ENCODE assay signal across 21 cellular contexts in genomic region chr6:149380523-149380922, GRCh38. TPM values are rescaled to one million over a fixed set of nuclear protein-coding genes. Genes with fewer than 3 reads are reported as not detected.
A peak's percentile ranks its signal among the peaks of the same experiment; 100 is the strongest.
DNase-seq lines count a peak whose midpoint lies in the region; ATAC-seq, FAIRE-seq and TF ChIP-seq lines count a peak whose summit lies in the region.
"Had no signal": no experiment of that assay in that cellular context is flagged by ENCODE, and none has a peak within 500 bp of the region (broad histone marks: within the 10 kb centered on the region; RNA-seq: fewer than 3 reads in every experiment).

No MANE protein-coding gene starts in this region.

- H2BK120ac ChIP-seq in IMR-90 (ENCODE audit: low read depth, low read length), result no peak overlapping the region

- peak; percentile 93 for ATAC-seq in activated CD8-positive, alpha-beta T cell treated with anti-CD3 and anti-CD28 coated beads for 36 hours
- no peak for ATAC-seq in activated CD8-positive, alpha-beta T cell treated with anti-CD3 and anti-CD28 coated beads, Interleukin-2, amount 10 ng/mL, durations not matched to agents 7 days and 5 days
- no peak for ATAC-seq in CD4-positive, CD25-positive, alpha-beta regulatory T cell (ENCODE audit: low read depth in 2 of 2)
- ATAC-seq in IMR-90 (ENCODE audit: low read depth) (no peak), GM18909 (IDR thresholded peaks at IDR 0.05; ENCODE audit: poor library complexity, unreplicated experiment) (no peak)

- peaks cover 74% of the 10 kb centered on the region for H3K36me3 ChIP-seq in CD4-positive, CD25-positive, alpha-beta regulatory T cell (ENCODE audit: control insufficient read depth, insufficient read depth, low read length)
- H3K36me3 ChIP-seq in IMR-90 (ENCODE audit: control insufficient read depth, insufficient read depth, low read length) (peaks cover 29% of the 10 kb centered on the region), small intestine (ENCODE audit: control insufficient read depth in 2 of 2, insufficient read depth in 2 of 2, low read length in 2 of 2) (peaks cover 14 to 18% of the 10 kb centered on the region in 2 donors)

- H3K56ac ChIP-seq in IMR-90 (ENCODE audit: extremely low read depth, insufficient read depth, low read length), result no peak overlapping the region

- no peak overlapping the region for H3K23ac ChIP-seq in IMR-90 (ENCODE audit: low read depth, low read length)

- peak overlapping the region; percentile 10 for H3K27ac ChIP-seq in CD4-positive, CD25-positive, alpha-beta regulatory T cell (ENCODE audit: insufficient read depth, low read length, poor library complexity, severe bottlenecking)
- H3K27ac ChIP-seq in IMR-90 (ENCODE audit: insufficient read depth, low read length) (no peak overlapping the region), small intestine (ENCODE audit: low read depth in 1 of 2, low read length in 1 of 2) (no peak overlapping the region)

- no peak overlapping the region for H4K8ac ChIP-seq in IMR-90 (ENCODE audit: low read depth in 2 of 2, low read length in 2 of 2)

- H4K5ac ChIP-seq in IMR-90 (ENCODE audit: low read depth, low read length), result no peak overlapping the region

- H3K4me2 ChIP-seq in IMR-90 (ENCODE audit: low read depth, low read length), result no peak overlapping the region

- H4K91ac ChIP-seq in IMR-90 (ENCODE audit: insufficient read depth, low read depth, low read length), result no peak overlapping the region

- no peak overlapping the region for H2AK5ac ChIP-seq in IMR-90 (ENCODE audit: low read depth, low read length)

- no peak overlapping the region for H2BK15ac ChIP-seq in IMR-90 (ENCODE audit: low read depth, low read length)

- intact Hi-C loops in activated CD8-positive, alpha-beta T cell treated with anti-CD3 and anti-CD28 coated beads for 36 hours (cut with micrococcal nuclease), result no loop called here
- intact Hi-C loops in IMR-90 (cut with micrococcal nuclease), result no loop called here

- DNase-seq in activated CD8-positive, alpha-beta T cell treated with anti-CD3 and anti-CD28 coated beads for 36 hours, result no peak
- DNase-seq in activated CD8-positive, alpha-beta T cell treated with anti-CD3 and anti-CD28 coated beads, Interleukin-2, amount 10 ng/mL, durations not matched to agents 7 days and 5 days, result no peak
- no peak for DNase-seq in CD4-positive, CD25-positive, alpha-beta regulatory T cell
- DNase-seq in IMR-90 (peak; percentile 27), epithelial cell of esophagus (ENCODE audit: low read depth) (peak; percentile 33), small intestine (no peak)
- no peak for DNase-seq in NK-92 treated with Interleukin-12 subunit alpha and Interleukin-12 subunit beta, amount 100 ng/mL, for 24 hours (lab: John Stamatoyannopoulos, UW)
- DNase-seq: BE2C; Caco-2; CD4-positive, alpha-beta T cell; GDM1; KBM-7; NCI-H1105; NCI-H1694; NCI-H2081 treated with DMSO at 0.1 percent for 48 hours; NCI-H446 treated with DMSO at 0.1 percent for 48 hours; Right ventricle myocardium superior had no signal

- no peak overlapping the region for H3K4me3 Mint-ChIP-seq in activated CD8-positive, alpha-beta T cell treated with anti-CD3 and anti-CD28 coated beads for 36 hours
- no peak overlapping the region for H3K4me3 Mint-ChIP-seq in activated CD8-positive, alpha-beta T cell treated with anti-CD3 and anti-CD28 coated beads, Interleukin-2, amount 10 ng/mL, durations not matched to agents 7 days and 5 days
- no peak overlapping the region for H3K4me3 Mint-ChIP-seq in CD4-positive, CD25-positive, alpha-beta regulatory T cell
- H3K4me3 Mint-ChIP-seq: CD4-positive, alpha-beta T cell had no signal

- peaks cover 2% of the 10 kb centered on the region for H3K9me3 Mint-ChIP-seq in activated CD8-positive, alpha-beta T cell treated with anti-CD3 and anti-CD28 coated beads for 36 hours
- peaks cover 11% of the 10 kb centered on the region for H3K9me3 Mint-ChIP-seq in activated CD8-positive, alpha-beta T cell treated with anti-CD3 and anti-CD28 coated beads, Interleukin-2, amount 10 ng/mL, durations not matched to agents 7 days and 5 days (ENCODE audit: insufficient read depth)
- no peaks in the 10 kb centered on the region for H3K9me3 Mint-ChIP-seq in CD4-positive, CD25-positive, alpha-beta regulatory T cell
- H3K9me3 Mint-ChIP-seq: CD4-positive, alpha-beta T cell had no signal

- POLR2A ChIA-PET in activated CD8-positive, alpha-beta T cell treated with anti-CD3 and anti-CD28 coated beads for 36 hours (lab: Charles Lee), result no interaction called here
- POLR2A ChIA-PET in activated CD8-positive, alpha-beta T cell treated with anti-CD3 and anti-CD28 coated beads, Interleukin-2, amount 10 ng/mL, durations not matched to agents 7 days and 5 days (lab: Charles Lee), result no interaction called here
- POLR2A ChIA-PET in IMR-90 (lab: Charles Lee; ENCODE audit: unreplicated experiment), result no interaction called here

- no peak overlapping the region for H3K18ac ChIP-seq in IMR-90 (ENCODE audit: low read depth, low read length)

- H2AK9ac ChIP-seq in IMR-90 (replicated peaks; ENCODE audit: low read depth, low read length, poor library complexity), result no peak overlapping the region

- peaks cover 66% of the 10 kb centered on the region for H3K4me1 Mint-ChIP-seq in activated CD8-positive, alpha-beta T cell treated with anti-CD3 and anti-CD28 coated beads for 36 hours (ENCODE audit: low read depth)
- H3K4me1 Mint-ChIP-seq in activated CD8-positive, alpha-beta T cell treated with anti-CD3 and anti-CD28 coated beads, Interleukin-2, amount 10 ng/mL, durations not matched to agents 7 days and 5 days (ENCODE audit: low read depth), result peaks cover 52% of the 10 kb centered on the region
- peaks cover 37 to 77% (median 49%) of the 10 kb centered on the region in 4 donors for H3K4me1 Mint-ChIP-seq in CD4-positive, CD25-positive, alpha-beta regulatory T cell

- no peaks in the 10 kb centered on the region for H3K9me3 ChIP-seq in CD4-positive, CD25-positive, alpha-beta regulatory T cell (ENCODE audit: control insufficient read depth in 2 of 2, low read length in 2 of 2)
- H3K9me3 ChIP-seq in IMR-90 (ENCODE audit: control insufficient read depth, insufficient read depth, low read length), result no peaks in the 10 kb centered on the region
- no peaks in the 10 kb centered on the region for H3K9me3 ChIP-seq in small intestine (ENCODE audit: control insufficient read depth, low read depth)
- H3K9me3 ChIP-seq: BE2C, Caco-2 had no signal

- peaks cover 3% of the 10 kb centered on the region; the same call in 1 of the 2 replicates for H4K20me1 ChIP-seq in IMR-90 (ENCODE audit: insufficient read depth, low read length)

- H3K4me1 ChIP-seq in CD4-positive, CD25-positive, alpha-beta regulatory T cell (ENCODE audit: control insufficient read depth, insufficient read depth, low read length, poor library complexity, severe bottlenecking), result peaks cover 19% of the 10 kb centered on the region
- H3K4me1 ChIP-seq in IMR-90 (ENCODE audit: control insufficient read depth, insufficient read depth, low read length) (0 out of 2 replicates have a peak, but pooled peaks cover 2% of the 10 kb centered on the region), small intestine (ENCODE audit: control insufficient read depth in 2 of 2, insufficient read depth in 1 of 2, low read depth in 1 of 2, low read length in 1 of 2) (no peaks in the 10 kb centered on the region)
- H3K4me1 ChIP-seq: BE2C, Caco-2 had no signal

- H3K4ac ChIP-seq in IMR-90 (ENCODE audit: low read depth, low read length), result no peak overlapping the region

- peak overlapping the region; percentile 61 for H3K27ac Mint-ChIP-seq in activated CD8-positive, alpha-beta T cell treated with anti-CD3 and anti-CD28 coated beads for 36 hours
- no peak overlapping the region for H3K27ac Mint-ChIP-seq in activated CD8-positive, alpha-beta T cell treated with anti-CD3 and anti-CD28 coated beads, Interleukin-2, amount 10 ng/mL, durations not matched to agents 7 days and 5 days
- H3K27ac Mint-ChIP-seq in CD4-positive, CD25-positive, alpha-beta regulatory T cell, result peak overlapping the region in 1 of 3 donors; percentile 29
- H3K27ac Mint-ChIP-seq: CD4-positive, alpha-beta T cell had no signal

- in situ Hi-C loops in IMR-90 (cut with MboI; ENCODE audit: low sequenced_read_pairs), result no loop called here

- CTCF ChIA-PET in activated CD8-positive, alpha-beta T cell treated with anti-CD3 and anti-CD28 coated beads for 36 hours (lab: Charles Lee), result interaction anchor here (0.9 to 3.6 kb wide), 3 partner anchors 11 to 352 kb away, joined by 3 to 14 read pairs (median 3); no protein-coding TSS in a partner anchor
- CTCF ChIA-PET in activated CD8-positive, alpha-beta T cell treated with anti-CD3 and anti-CD28 coated beads, Interleukin-2, amount 10 ng/mL, durations not matched to agents 7 days and 5 days (lab: Charles Lee), result interaction anchor here (2.1 to 2.6 kb wide), 2 partner anchors 10 to 11 kb away, joined by 5 to 7 read pairs; no protein-coding TSS in a partner anchor
- CTCF ChIA-PET in IMR-90 (lab: Yijun Ruan, JAX), result no interaction called here

- no peak overlapping the region for H2BK20ac ChIP-seq in IMR-90 (ENCODE audit: low read depth, low read length)

- H3K36me3 Mint-ChIP-seq in activated CD8-positive, alpha-beta T cell treated with anti-CD3 and anti-CD28 coated beads for 36 hours (ENCODE audit: low read depth), result peaks cover 76% of the 10 kb centered on the region
- H3K36me3 Mint-ChIP-seq in activated CD8-positive, alpha-beta T cell treated with anti-CD3 and anti-CD28 coated beads, Interleukin-2, amount 10 ng/mL, durations not matched to agents 7 days and 5 days (ENCODE audit: low read depth), result peaks cover 88% of the 10 kb centered on the region
- peaks cover 53% of the 10 kb centered on the region for H3K36me3 Mint-ChIP-seq in CD4-positive, CD25-positive, alpha-beta regulatory T cell

- no peak overlapping the region for H3K14ac ChIP-seq in IMR-90 (replicated peaks; ENCODE audit: low read depth, low read length)

- H3K27me3 ChIP-seq in CD4-positive, CD25-positive, alpha-beta regulatory T cell (ENCODE audit: control insufficient read depth, insufficient read depth, low read length), result no peaks in the 10 kb centered on the region
- no peaks in the 10 kb centered on the region for H3K27me3 ChIP-seq in IMR-90 (ENCODE audit: control insufficient read depth, insufficient read depth, low read length)
- H3K27me3 ChIP-seq in small intestine (ENCODE audit: control insufficient read depth in 2 of 2, insufficient read depth in 2 of 2, low read length in 2 of 2), result no peaks in the 10 kb centered on the region
- H3K27me3 ChIP-seq: BE2C had no signal

- no peak for TF ChIP-seq RAD21 in IMR-90 (IDR thresholded peaks at IDR 0.05; ENCODE audit: low read length)

- TF ChIP-seq POLR2A in IMR-90 (IDR thresholded peaks at IDR 0.05; ENCODE audit: low read depth, low read length), result no peak

- no peak for FAIRE-seq in small intestine (lab: Jason Lieb, UNC)
- FAIRE-seq: A204.1, GM19239, H1 had no signal

- H3K9ac ChIP-seq in IMR-90 (ENCODE audit: low read depth, low read length), result no peak overlapping the region

- H3K79me1 ChIP-seq in IMR-90 (ENCODE audit: low read depth in 1 of 2, low read length in 2 of 2), result peaks cover 25 to 45% of the 10 kb centered on the region in 2 experiments

- BruUV-seq in IMR-90 (replicated peaks; lab: Mats Ljungman, UMichigan), result no TSS peak

- H3K4me3 ChIP-seq in CD4-positive, CD25-positive, alpha-beta regulatory T cell (ENCODE audit: low read depth, low read length), result no peak overlapping the region
- H3K4me3 ChIP-seq in IMR-90 (ENCODE audit: insufficient read depth, low read depth, low read length), result no peak overlapping the region
- H3K4me3 ChIP-seq in epithelial cell of esophagus (ENCODE audit: low read length), result no peak overlapping the region
- no peak overlapping the region for H3K4me3 ChIP-seq in small intestine (ENCODE audit: low read depth in 1 of 2, low read length in 2 of 2)

- TF ChIP-seq CTCF in activated CD8-positive, alpha-beta T cell treated with anti-CD3 and anti-CD28 coated beads for 36 hours (IDR thresholded peaks at IDR 0.05), result no peak
- no peak for TF ChIP-seq CTCF in IMR-90 (conservative IDR thresholded peaks at IDR 0.05; ENCODE audit: low read depth, low read length)
- no peak for TF ChIP-seq CTCF in epithelial cell of esophagus (IDR thresholded peaks at IDR 0.05; ENCODE audit: insufficient read depth, low read depth, low read length, missing control alignments)

- dilution Hi-C loops in IMR-90 (cut with HindIII; ENCODE audit: low sequenced_read_pairs, unreplicated experiment), result no loop called here

- H2AFZ ChIP-seq in IMR-90 (replicated peaks; ENCODE audit: low read length, poor library complexity), result no peak overlapping the region

- no peak overlapping the region for H2BK5ac ChIP-seq in IMR-90 (ENCODE audit: low read depth, low read length, poor library complexity, severe bottlenecking)

- H3K27me3 Mint-ChIP-seq in activated CD8-positive, alpha-beta T cell treated with anti-CD3 and anti-CD28 coated beads for 36 hours, result no peaks in the 10 kb centered on the region
- no peaks in the 10 kb centered on the region for H3K27me3 Mint-ChIP-seq in activated CD8-positive, alpha-beta T cell treated with anti-CD3 and anti-CD28 coated beads, Interleukin-2, amount 10 ng/mL, durations not matched to agents 7 days and 5 days (ENCODE audit: low read depth)
- no peaks in the 10 kb centered on the region for H3K27me3 Mint-ChIP-seq in CD4-positive, CD25-positive, alpha-beta regulatory T cell
- H3K27me3 Mint-ChIP-seq: CD4-positive, alpha-beta T cell had no signal

- peaks cover 8% of the 10 kb centered on the region; the same call in 1 of the 2 replicates for H3K9me1 ChIP-seq in IMR-90 (ENCODE audit: insufficient read depth, low read length)

RNA-seq across cellular contexts. Expression of gene SUMO4, which starts 19.5 kb away (rescaled TPM):
- 1 to 10 TPM; 3.7 to 4.7 TPM for total RNA-seq in activated CD8-positive, alpha-beta T cell treated with anti-CD3 and anti-CD28 coated beads for 36 hours
- total RNA-seq in activated CD8-positive, alpha-beta T cell treated with anti-CD3 and anti-CD28 coated beads, Interleukin-2, amount 10 ng/mL, durations not matched to agents 7 days and 5 days, result 10 to 100 TPM; 10.1 TPM
- total RNA-seq in CD4-positive, CD25-positive, alpha-beta regulatory T cell, result 9.0 TPM
- 1 to 10 TPM in 2 of 4 donors, under 1 TPM in 2; 0.38 to 1.6 (median 0.93) TPM for polyA plus RNA-seq in CD4-positive, CD25-positive, alpha-beta regulatory T cell
- total RNA-seq in IMR-90 (2012; rRNA removed), result 1.9 and 2.2 TPM in 2 replicates
- not detected in 2 replicates for polyA plus RNA-seq in IMR-90 (2012; rRNA removed)
- not detected in 2 replicates for polyA plus RNA-seq in IMR-90 (2012; cell fraction: cytosol; rRNA removed)
- polyA plus RNA-seq in IMR-90 (2012; cell fraction: nucleus; rRNA removed; ENCODE audit: low replicate concordance), result 0.05 and 0.44 TPM in 2 replicates
- polyA plus RNA-seq in small intestine, result not detected

Comparison
In these comparisons a context has a peak if more than half of its experiments do, and no peak if none do; other contexts are left out.
1. DNase-seq: peak in IMR-90 (single experiment) and epithelial cell of esophagus (single experiment); none in activated CD8-positive, alpha-beta T cell treated with anti-CD3 and anti-CD28 coated beads for 36 hours (single experiment), activated CD8-positive, alpha-beta T cell treated with anti-CD3 and anti-CD28 coated beads, Interleukin-2, amount 10 ng/mL, durations not matched to agents 7 days and 5 days (single experiment), CD4-positive, CD25-positive, alpha-beta regulatory T cell (0 of 3), NK-92 treated with Interleukin-12 subunit alpha and Interleukin-12 subunit beta, amount 100 ng/mL, for 24 hours (single experiment) and small intestine (single experiment).